12 cellular contexts compared by ENCODE assay signal in genomic region chr1:223714421-223714724, GRCh38. TPM values are rescaled to one million over a fixed set of nuclear protein-coding genes. Genes with fewer than 3 reads are reported as not detected.
DNase-seq lines count a peak whose midpoint lies in the region; ATAC-seq, FAIRE-seq and TF ChIP-seq lines count a peak whose summit lies in the region.
"Had no signal": no experiment of that assay in that cellular context is flagged by ENCODE, and none has a peak within 500 bp of the region (broad histone marks: within the 10 kb centered on the region; RNA-seq: fewer than 3 reads in every experiment).

No MANE protein-coding gene starts in this region.

- H3K9ac ChIP-seq in keratinocyte (ENCODE audit: control insufficient read depth, extremely low read depth, insufficient read depth, low read length): peak overlapping the region; percentile 89

- ATAC-seq in activated T-cell treated with anti-CD3 and anti-CD28 coated beads, Interleukin-2, amount 50 U/mL, for 4 hours: no peak
- no peak for ATAC-seq in activated naive CD8-positive, alpha-beta T cell treated with anti-CD3 and anti-CD28 coated beads, Interleukin-2, amount 50 U/mL, for 24 hours
- ATAC-seq in thoracic aorta (ENCODE audit: insufficient number of reproducible peaks, low FRiP score, low read depth): no peak

- H3K27ac ChIP-seq in keratinocyte (ENCODE audit: control insufficient read depth, insufficient read depth, low read length): peak overlapping the region; percentile 89
- H3K27ac ChIP-seq in thoracic aorta: no peak overlapping the region

- DNase-seq in activated T-cell treated with anti-CD3 and anti-CD28 coated beads, Interleukin-2, amount 50 U/mL, for 4 hours: no peak
- no peak for DNase-seq in activated T-cell treated with anti-CD3 and anti-CD28 coated beads for 4 hours
- DNase-seq in activated naive CD8-positive, alpha-beta T cell treated with anti-CD3 and anti-CD28 coated beads, Interleukin-2, amount 50 U/mL, for 24 hours: no peak
- no peak for DNase-seq in keratinocyte (ENCODE audit: low read depth, low spot score)
- DNase-seq in thoracic aorta (ENCODE audit: low spot score): no peak
- DNase-seq in GM13976 (ENCODE audit: low spot score): no peak
- no peak for DNase-seq in SIG-M5 treated with dmso at 0.1 percent for 504 hours (lab: John Stamatoyannopoulos, UW; ENCODE audit: unreplicated experiment)
- no peak for DNase-seq in DMS 273 treated with DMSO at 0.1 percent for 48 hours (lab: John Stamatoyannopoulos, UW)
- DNase-seq: aorta, NCI-H226, spleen had no signal

- FAIRE-seq in keratinocyte (lab: Jason Lieb, UNC): no peak

- TF ChIP-seq CTCF in keratinocyte (optimal IDR thresholded peaks at IDR 0.05 in 1 of 3, IDR thresholded peaks at IDR 0.05 in 1 of 3, conservative IDR thresholded peaks at IDR 0.05 in 1 of 3; ENCODE audit: extremely low read depth in 1 of 3, insufficient read depth in 2 of 3, low read length in 3 of 3) (no peak), thoracic aorta (IDR thresholded peaks at IDR 0.05) (no peak), GM13976 (IDR thresholded peaks at IDR 0.05; ENCODE audit: borderline replicate concordance, control extremely low read depth, extremely low read depth, insufficient read depth, missing control alignments) (no peak)

- no peaks in the 10 kb centered on the region for H3K9me3 Mint-ChIP-seq in activated T-cell treated with anti-CD3 and anti-CD28 coated beads, Interleukin-2, amount 50 U/mL, for 4 hours
- H3K9me3 Mint-ChIP-seq in activated naive CD8-positive, alpha-beta T cell treated with anti-CD3 and anti-CD28 coated beads, Interleukin-2, amount 50 U/mL, for 24 hours: no peaks in the 10 kb centered on the region

- H3K36me3 Mint-ChIP-seq in activated T-cell treated with anti-CD3 and anti-CD28 coated beads, Interleukin-2, amount 50 U/mL, for 4 hours (ENCODE audit: insufficient read depth): peaks cover 6% of the 10 kb centered on the region
- peaks cover 12% of the 10 kb centered on the region for H3K36me3 Mint-ChIP-seq in activated naive CD8-positive, alpha-beta T cell treated with anti-CD3 and anti-CD28 coated beads, Interleukin-2, amount 50 U/mL, for 24 hours (ENCODE audit: low read depth)

- H3K4me3 ChIP-seq in keratinocyte (ENCODE audit: control insufficient read depth in 2 of 3, extremely low read depth in 1 of 3, insufficient read depth in 2 of 3, low read depth in 1 of 3, low read length in 3 of 3): peak overlapping the region; percentile 83 to 88 (median 84)
- peak overlapping the region; percentile 97 for H3K4me3 ChIP-seq in thoracic aorta

- H4K20me1 ChIP-seq in keratinocyte (ENCODE audit: control insufficient read depth, extremely low read depth, insufficient read depth, low read length): peaks cover 21% of the 10 kb centered on the region

- H2AFZ ChIP-seq in keratinocyte (ENCODE audit: control insufficient read depth, low read length): no peak overlapping the region

- H3K27me3 ChIP-seq in keratinocyte (ENCODE audit: control insufficient read depth, extremely low read depth, insufficient read depth, low read length) (no peaks in the 10 kb centered on the region), thoracic aorta (replicated peaks; ENCODE audit: insufficient read depth) (no peaks in the 10 kb centered on the region)
- H3K27me3 ChIP-seq: spleen had no signal

- peak overlapping the region; percentile 85 for H3K27ac Mint-ChIP-seq in activated naive CD8-positive, alpha-beta T cell treated with anti-CD3 and anti-CD28 coated beads, Interleukin-2, amount 50 U/mL, for 24 hours

- in situ Hi-C loops in GM13976 (cut with MboI; ENCODE audit: low sequenced_read_pairs, unreplicated experiment): no loop called here

- H3K4me3 Mint-ChIP-seq in activated T-cell treated with anti-CD3 and anti-CD28 coated beads, Interleukin-2, amount 50 U/mL, for 4 hours: peak overlapping the region; percentile 91
- peak overlapping the region; percentile 87 for H3K4me3 Mint-ChIP-seq in activated naive CD8-positive, alpha-beta T cell treated with anti-CD3 and anti-CD28 coated beads, Interleukin-2, amount 50 U/mL, for 24 hours

- H3K36me3 ChIP-seq in keratinocyte (ENCODE audit: control insufficient read depth in 2 of 2, extremely low read depth in 1 of 2, insufficient read depth in 2 of 2, low read length in 2 of 2): peaks cover 20 to 44% of the 10 kb centered on the region in 2 experiments
- H3K36me3 ChIP-seq in thoracic aorta: peaks cover 15% of the 10 kb centered on the region

- H3K9me3 ChIP-seq in keratinocyte (ENCODE audit: control insufficient read depth, low read depth, low read length) (no peaks in the 10 kb centered on the region), thoracic aorta (no peaks in the 10 kb centered on the region)
- H3K9me3 ChIP-seq: spleen had no signal

- no peaks in the 10 kb centered on the region for H3K9me1 ChIP-seq in keratinocyte (ENCODE audit: control insufficient read depth, extremely low read depth, insufficient read depth, low read length)

- H3K79me2 ChIP-seq in keratinocyte (ENCODE audit: control insufficient read depth, insufficient read depth, low read length): peaks cover 68% of the 10 kb centered on the region

- H3K4me1 Mint-ChIP-seq in activated T-cell treated with anti-CD3 and anti-CD28 coated beads, Interleukin-2, amount 50 U/mL, for 4 hours (ENCODE audit: low read depth): peaks cover 74% of the 10 kb centered on the region
- peaks cover 73% of the 10 kb centered on the region for H3K4me1 Mint-ChIP-seq in activated naive CD8-positive, alpha-beta T cell treated with anti-CD3 and anti-CD28 coated beads, Interleukin-2, amount 50 U/mL, for 24 hours

- no peaks in the 10 kb centered on the region for H3K27me3 Mint-ChIP-seq in activated T-cell treated with anti-CD3 and anti-CD28 coated beads, Interleukin-2, amount 50 U/mL, for 4 hours (ENCODE audit: low read depth)
- H3K27me3 Mint-ChIP-seq in activated naive CD8-positive, alpha-beta T cell treated with anti-CD3 and anti-CD28 coated beads, Interleukin-2, amount 50 U/mL, for 24 hours: no peaks in the 10 kb centered on the region

- H3K4me2 ChIP-seq in keratinocyte (ENCODE audit: control insufficient read depth, extremely low read depth, insufficient read depth, low read depth, low read length): peak overlapping the region; percentile 99

- H3K4me1 ChIP-seq in keratinocyte (ENCODE audit: control insufficient read depth, extremely low read depth, insufficient read depth, low read length): peaks cover 53% of the 10 kb centered on the region
- H3K4me1 ChIP-seq in thoracic aorta (ENCODE audit: control insufficient read depth in 1 of 2, low read depth in 2 of 2): peaks cover 34 to 45% of the 10 kb centered on the region in 2 donors

- dilution Hi-C loops in keratinocyte (cut with MboI; ENCODE audit: extremely low pct_ligation_motif_present, low sequenced_read_pairs): no loop called here

RNA-seq across cellular contexts. Expression of gene CAPN2, which starts 2.0 kb away (rescaled TPM):
- total RNA-seq in activated T-cell treated with anti-CD3 and anti-CD28 coated beads, Interleukin-2, amount 50 U/mL, for 4 hours: 10 to 100 TPM; 19.0 to 25.1 (median 19.2) TPM
- polyA plus RNA-seq in keratinocyte: 278 to 366 TPM (median 350 TPM) in 3 replicates
- polyA plus RNA-seq in keratinocyte (2011; ENCODE audit: low read depth): 134 TPM
- polyA plus RNA-seq in keratinocyte (2011; cell fraction: cytosol; rRNA removed): 291 and 382 TPM in 2 replicates
- polyA plus RNA-seq in keratinocyte (2011; cell fraction: nucleus; rRNA removed): 489 and 510 TPM in 2 replicates
- 174 and 413 TPM in 2 replicates for polyA plus RNA-seq in keratinocyte (2012; ENCODE audit: low replicate concordance)
- 279 to 391 TPM (median 316 TPM) in 3 replicates for polyA minus RNA-seq in keratinocyte
- 330 TPM for polyA minus RNA-seq in keratinocyte (2011; cell fraction: cytosol; rRNA and poly(A)+ RNA removed)
- polyA minus RNA-seq in keratinocyte (2011; cell fraction: nucleus; rRNA and poly(A)+ RNA removed): 168 and 240 TPM in 2 replicates
- 100 to 1,000 TPM; 235 to 258 TPM for total RNA-seq in thoracic aorta

RNA-seq across cellular contexts. Expression of gene CAPN8, which starts 48.9 kb away (rescaled TPM):
- total RNA-seq in activated T-cell treated with anti-CD3 and anti-CD28 coated beads, Interleukin-2, amount 50 U/mL, for 4 hours: not detected
- polyA plus RNA-seq in keratinocyte: 2.5 to 4.7 TPM (median 3.0 TPM) in 3 replicates
- polyA plus RNA-seq in keratinocyte (2011; ENCODE audit: low read depth): 0.49 TPM
- polyA plus RNA-seq in keratinocyte (2011; cell fraction: cytosol; rRNA removed): 0.58 and 0.79 TPM in 2 replicates
- 18.0 and 22.5 TPM in 2 replicates for polyA plus RNA-seq in keratinocyte (2011; cell fraction: nucleus; rRNA removed)
- 1.2 and 2.8 TPM in 2 replicates for polyA plus RNA-seq in keratinocyte (2012; ENCODE audit: low replicate concordance)
- polyA minus RNA-seq in keratinocyte: 1.7 to 3.0 TPM (median 2.1 TPM) in 3 replicates
- polyA minus RNA-seq in keratinocyte (2011; cell fraction: cytosol; rRNA and poly(A)+ RNA removed): not detected
- polyA minus RNA-seq in keratinocyte (2011; cell fraction: nucleus; rRNA and poly(A)+ RNA removed): 3.2 and 4.1 TPM in 2 replicates
- 10 to 100 TPM in 1 of 2 donors, not detected in 1; 17.5 TPM for total RNA-seq in thoracic aorta
- total RNA-seq: temporal lobe had no signal

Comparison
In these comparisons a context has a peak if more than half of its experiments do, and no peak if none do; other contexts are left out.
1. RNA of gene CAPN2, which starts 2.0 kb away (total RNA-seq): 235 to 258 TPM in thoracic aorta; 19.0 to 25.1 TPM in activated T-cell treated with anti-CD3 and anti-CD28 coated beads, Interleukin-2, amount 50 U/mL, for 4 hours; every median in the first group is over 4 times any median in the second.